Comparison of ENCODE assay signal across 35 cellular contexts in genomic region chr13:88526853-88527215, GRCh38.
"Had no signal": no experiment of that assay in that cellular context is flagged by ENCODE, and none has a peak within 500 bp of the region (broad histone marks: within the 10 kb centered on the region; RNA-seq: fewer than 3 reads in every experiment).

No MANE protein-coding gene starts in this region.

- H3K27ac ChIP-seq: ascending aorta, breast epithelium, cardiac muscle cell, coronary artery, dorsolateral prefrontal cortex, gastrocnemius medialis, heart right ventricle, hepatocyte, WERI-Rb-1 had no signal

- H3K4me2 ChIP-seq: hepatocyte had no signal

- DNase-seq: activated CD4-positive, alpha-beta memory T cell treated with anti-CD3 and anti-CD28 coated beads, Interleukin-2, amount 10 ng/mL, durations not matched to agents 7 days and 5 days; activated CD4-positive, alpha-beta T cell treated with anti-CD3 and anti-CD28 coated beads for 36 hours; activated CD4-positive, alpha-beta T cell treated with anti-CD3 and anti-CD28 coated beads, Interleukin-2, amount 10 ng/mL, durations not matched to agents 24 days and 14 days; activated CD4-positive, alpha-beta T cell treated with anti-CD3 and anti-CD28 coated beads, Interleukin-2, amount 50 U/mL, for 4 hours; activated CD4-positive, CD25-positive, alpha-beta regulatory T cell; activated CD4-positive, CD25-positive, alpha-beta regulatory T cell treated with anti-CD3 and anti-CD28 coated beads, Interleukin-2, amount 50 U/mL, for 72 hours; activated CD8-positive, alpha-beta memory T cell treated with anti-CD3 and anti-CD28 coated beads, Interleukin-2, amount 50 U/mL, for 48 hours; activated gamma-delta T cell; activated naive CD4-positive, alpha-beta T cell; activated naive CD4-positive, alpha-beta T cell treated with anti-CD3 and anti-CD28 coated beads, Interleukin-2, amount 10 ng/mL, durations not matched to agents 7 days and 5 days; activated naive CD8-positive, alpha-beta T cell treated with anti-CD3 and anti-CD28 coated beads, Interleukin-2, amount 10 ng/mL, durations not matched to agents 7 days and 5 days; activated T-cell treated with anti-CD3 and anti-CD28 coated beads for 4 hours; activated T-cell treated with anti-CD3 and anti-CD28 coated beads, Interleukin-2, amount 50 U/mL, for 24 hours; activated T-cell treated with anti-CD3 and anti-CD28 coated beads, Interleukin-2, amount 50 U/mL, for 72 hours; central memory CD4-positive, alpha-beta T cell; cerebellar nuclear complex; dorsolateral prefrontal cortex; effector memory CD4-positive, alpha-beta T cell; endodermal cell; foreskin fibroblast; gastrocnemius medialis; heart right ventricle; T-helper 17 cell; T1000; WERI-Rb-1 had no signal

- H2AFZ ChIP-seq: hepatocyte had no signal

- H3K36me3 Mint-ChIP-seq: activated naive CD4-positive, alpha-beta T cell treated with anti-CD3 and anti-CD28 coated beads, Interleukin-2, amount 10 ng/mL, durations not matched to agents 7 days and 5 days; activated naive CD4-positive, alpha-beta T cell treated with anti-CD3 and anti-CD28 coated beads, Interleukin-2, amount 50 U/mL, for 72 hours; activated naive CD8-positive, alpha-beta T cell treated with anti-CD3 and anti-CD28 coated beads, Interleukin-2, amount 10 ng/mL, durations not matched to agents 7 days and 5 days; brain had no signal

- H3K4me1 ChIP-seq: ascending aorta, breast epithelium, gastrocnemius medialis, heart right ventricle had no signal

- H3K9me3 ChIP-seq: ascending aorta, breast epithelium, gastrocnemius medialis had no signal

- H3K27me3 ChIP-seq: ascending aorta, breast epithelium, cardiac muscle cell, dorsolateral prefrontal cortex, gastrocnemius medialis, heart right ventricle, hepatocyte had no signal

- ATAC-seq: activated CD4-positive, alpha-beta T cell treated with anti-CD3 and anti-CD28 coated beads for 36 hours; activated naive CD4-positive, alpha-beta T cell treated with anti-CD3 and anti-CD28 coated beads, Interleukin-2, amount 50 U/mL, for 72 hours; activated T-cell treated with anti-CD3 and anti-CD28 coated beads, Interleukin-2, amount 50 U/mL, for 72 hours; esophagus mucosa; gastrocnemius medialis; heart right ventricle; T-helper 17 cell had no signal

- H3K4me3 ChIP-seq: ascending aorta, breast epithelium, cardiac muscle cell, coronary artery, dorsolateral prefrontal cortex, gastrocnemius medialis, heart right ventricle, hepatocyte had no signal

- H3K27ac Mint-ChIP-seq: activated CD4-positive, alpha-beta memory T cell treated with anti-CD3 and anti-CD28 coated beads, Interleukin-2, amount 10 ng/mL, durations not matched to agents 7 days and 5 days; activated CD4-positive, alpha-beta T cell treated with anti-CD3 and anti-CD28 coated beads for 36 hours; activated CD4-positive, alpha-beta T cell treated with anti-CD3 and anti-CD28 coated beads, Interleukin-2, amount 10 ng/mL, durations not matched to agents 24 days and 14 days; activated naive CD4-positive, alpha-beta T cell treated with anti-CD3 and anti-CD28 coated beads, Interleukin-2, amount 10 ng/mL, durations not matched to agents 7 days and 5 days; activated naive CD4-positive, alpha-beta T cell treated with anti-CD3 and anti-CD28 coated beads, Interleukin-2, amount 50 U/mL, for 72 hours; activated naive CD8-positive, alpha-beta T cell treated with anti-CD3 and anti-CD28 coated beads, Interleukin-2, amount 10 ng/mL, durations not matched to agents 7 days and 5 days; activated T-cell treated with anti-CD3 and anti-CD28 coated beads, Interleukin-2, amount 50 U/mL, for 24 hours; activated T-cell treated with anti-CD3 and anti-CD28 coated beads, Interleukin-2, amount 50 U/mL, for 72 hours; dendritic cell treated with granulocyte-macrophage colony-stimulating factor and Interleukin-4, amounts not matched to agents 40 ng/mL and 50 ng/mL, for 4 days; endodermal cell; T-helper 17 cell; T-helper 2 cell treated with Interferon-gamma antibody and Interleukin-4, amounts not matched to agents 5 μg/mL and 100 μg/mL, for 36 hours had no signal

- H3K9me3 Mint-ChIP-seq: activated CD4-positive, alpha-beta T cell treated with anti-CD3 and anti-CD28 coated beads, Interleukin-2, amount 10 ng/mL, durations not matched to agents 24 days and 14 days had no signal

- H3K27me3 Mint-ChIP-seq: activated CD4-positive, alpha-beta memory T cell treated with anti-CD3 and anti-CD28 coated beads, Interleukin-2, amount 10 ng/mL, durations not matched to agents 7 days and 5 days; activated CD4-positive, alpha-beta T cell treated with anti-CD3 and anti-CD28 coated beads for 36 hours; activated CD4-positive, alpha-beta T cell treated with anti-CD3 and anti-CD28 coated beads, Interleukin-2, amount 10 ng/mL, durations not matched to agents 24 days and 14 days; activated naive CD4-positive, alpha-beta T cell treated with anti-CD3 and anti-CD28 coated beads, Interleukin-2, amount 10 ng/mL, durations not matched to agents 7 days and 5 days; activated naive CD8-positive, alpha-beta T cell treated with anti-CD3 and anti-CD28 coated beads, Interleukin-2, amount 10 ng/mL, durations not matched to agents 7 days and 5 days; activated T-cell treated with anti-CD3 and anti-CD28 coated beads, Interleukin-2, amount 50 U/mL, for 24 hours; brain; dendritic cell treated with granulocyte-macrophage colony-stimulating factor and Interleukin-4, amounts not matched to agents 40 ng/mL and 50 ng/mL, for 4 days; T-helper 17 cell had no signal

- H3K4me1 Mint-ChIP-seq: activated CD4-positive, alpha-beta memory T cell treated with anti-CD3 and anti-CD28 coated beads, Interleukin-2, amount 10 ng/mL, durations not matched to agents 7 days and 5 days; activated CD4-positive, alpha-beta T cell treated with anti-CD3 and anti-CD28 coated beads for 36 hours; activated CD4-positive, alpha-beta T cell treated with anti-CD3 and anti-CD28 coated beads, Interleukin-2, amount 10 ng/mL, durations not matched to agents 24 days and 14 days; activated naive CD4-positive, alpha-beta T cell treated with anti-CD3 and anti-CD28 coated beads, Interleukin-2, amount 10 ng/mL, durations not matched to agents 7 days and 5 days; activated naive CD8-positive, alpha-beta T cell treated with anti-CD3 and anti-CD28 coated beads, Interleukin-2, amount 10 ng/mL, durations not matched to agents 7 days and 5 days; endodermal cell; T-helper 17 cell had no signal

- H3K36me3 ChIP-seq: ascending aorta, breast epithelium, cardiac muscle cell, gastrocnemius medialis, heart right ventricle, WERI-Rb-1 had no signal

- H3K4me3 Mint-ChIP-seq: activated CD4-positive, alpha-beta memory T cell treated with anti-CD3 and anti-CD28 coated beads, Interleukin-2, amount 10 ng/mL, durations not matched to agents 7 days and 5 days; activated CD4-positive, alpha-beta T cell treated with anti-CD3 and anti-CD28 coated beads for 36 hours; activated CD4-positive, alpha-beta T cell treated with anti-CD3 and anti-CD28 coated beads, Interleukin-2, amount 10 ng/mL, durations not matched to agents 24 days and 14 days; activated naive CD4-positive, alpha-beta T cell treated with anti-CD3 and anti-CD28 coated beads, Interleukin-2, amount 10 ng/mL, durations not matched to agents 7 days and 5 days; activated naive CD8-positive, alpha-beta T cell treated with anti-CD3 and anti-CD28 coated beads, Interleukin-2, amount 10 ng/mL, durations not matched to agents 7 days and 5 days; activated T-cell treated with anti-CD3 and anti-CD28 coated beads, Interleukin-2, amount 50 U/mL, for 24 hours; activated T-cell treated with anti-CD3 and anti-CD28 coated beads, Interleukin-2, amount 50 U/mL, for 72 hours; brain; dendritic cell treated with granulocyte-macrophage colony-stimulating factor and Interleukin-4, amounts not matched to agents 40 ng/mL and 50 ng/mL, for 4 days; endodermal cell; T-helper 17 cell; T-helper 2 cell treated with Interferon-gamma antibody and Interleukin-4, amounts not matched to agents 5 μg/mL and 100 μg/mL, for 36 hours had no signal

- H3K79me2 ChIP-seq: hepatocyte had no signal
